Comparison of ENCODE assay signal across 11 cellular contexts in the genomic region with DNA sequence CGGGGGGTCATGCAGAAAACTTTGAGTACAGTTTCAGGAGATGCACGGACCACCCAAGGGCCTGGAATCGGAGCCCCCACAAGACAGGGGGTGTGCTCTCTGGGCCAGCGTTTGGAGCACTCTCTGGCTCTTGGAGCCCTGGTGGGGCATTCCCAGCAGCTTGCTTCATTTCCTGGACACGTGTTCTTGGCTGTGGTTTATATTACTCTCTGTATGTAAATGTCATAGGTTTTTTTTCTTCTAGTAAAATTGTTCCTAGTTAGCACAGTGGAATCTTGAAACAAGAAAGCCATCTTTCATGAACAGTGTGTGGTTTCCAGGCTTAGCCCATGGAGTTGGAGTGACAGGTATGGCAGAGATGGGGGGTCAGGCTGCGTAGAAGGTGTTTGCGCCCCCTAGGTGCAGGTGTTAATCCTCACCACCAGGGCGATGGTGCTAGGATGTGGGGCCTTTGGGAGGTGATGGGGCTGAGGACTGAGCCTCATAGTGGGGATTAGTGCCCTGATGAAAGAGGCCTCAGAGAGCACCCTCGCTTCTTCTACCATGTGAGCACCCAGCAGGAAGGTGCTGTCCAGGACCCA.
DNase-seq lines count a peak whose midpoint lies in the region; ATAC-seq and TF ChIP-seq lines count a peak whose summit lies in the region.
"Had no signal": no experiment of that assay in that cellular context is flagged by ENCODE, and none has a peak within 500 bp of the region (broad histone marks: within the 10 kb centered on the region; RNA-seq: fewer than 3 reads in every experiment).

No MANE protein-coding gene starts in this region.

- no peaks in the 10 kb centered on the region for H3K9me3 ChIP-seq in CD8-positive, alpha-beta T cell (ENCODE audit: low read length)
- no peaks in the 10 kb centered on the region for H3K9me3 ChIP-seq in HCT116 (ENCODE audit: control insufficient read depth in 1 of 2, insufficient read depth in 1 of 2, low read depth in 1 of 2, low read length in 2 of 2)
- H3K9me3 ChIP-seq: tibial nerve had no signal

- CTCF ChIA-PET in CD8-positive, alpha-beta T cell (lab: Charles Lee), result interaction anchor here (0.7 kb wide), 1 partner anchor 1262 kb away, joined by 3 read pairs; no protein-coding TSS in a partner anchor
- CTCF ChIA-PET in HCT116 (lab: Charles Lee), result interaction anchor here (0.7 to 1.0 kb wide), 3 partner anchors 23 to 293 kb away, joined by 3 to 4 read pairs (median 3); no protein-coding TSS in a partner anchor
- CTCF ChIA-PET in activated CD8-positive, alpha-beta T cell treated with anti-CD3 and anti-CD28 coated beads, Interleukin-2, amount 10 ng/mL, durations not matched to agents 7 days and 5 days (lab: Charles Lee), result interaction anchor here (0.6 kb wide), 1 partner anchor 46 kb away, joined by 3 read pairs; no protein-coding TSS in a partner anchor

- H3K4me3 Mint-ChIP-seq in CD8-positive, alpha-beta T cell, result no peak overlapping the region
- H3K4me3 Mint-ChIP-seq in activated CD8-positive, alpha-beta T cell treated with anti-CD3 and anti-CD28 coated beads, Interleukin-2, amount 10 ng/mL, durations not matched to agents 7 days and 5 days, result no peak overlapping the region
- H3K4me3 Mint-ChIP-seq: nephron had no signal

- no peaks in the 10 kb centered on the region for H3K36me3 ChIP-seq in CD8-positive, alpha-beta T cell (ENCODE audit: insufficient read depth, low read length)
- H3K36me3 ChIP-seq in HCT116 (ENCODE audit: control insufficient read depth in 1 of 2, insufficient read depth in 2 of 2, low read length in 2 of 2), result no peaks in the 10 kb centered on the region
- H3K36me3 ChIP-seq: tibial nerve had no signal

- TF ChIP-seq POLR2A in HCT116 (IDR thresholded peaks at IDR 0.05; ENCODE audit: borderline replicate concordance, extremely low read depth, insufficient read depth, insufficient read length), result no peak

- DNase-seq in CD8-positive, alpha-beta T cell, result no peak
- DNase-seq in HCT116 (ENCODE audit: low read depth, low spot score), result peak; percentile 10
- DNase-seq in activated CD8-positive, alpha-beta T cell treated with anti-CD3 and anti-CD28 coated beads, Interleukin-2, amount 10 ng/mL, durations not matched to agents 7 days and 5 days, result peak; percentile 38
- peak; percentile 30 for DNase-seq in kidney tubule cell (ENCODE audit: low spot score)
- no peak for DNase-seq in activated CD4-positive, CD25-positive, alpha-beta regulatory T cell treated with anti-CD3 and anti-CD28 coated beads, Interleukin-2, amount 50 U/mL, for 72 hours
- DNase-seq: cerebellar nuclear complex had no signal

- POLR2A ChIA-PET in CD8-positive, alpha-beta T cell (lab: Charles Lee), result no interaction called here
- POLR2A ChIA-PET in HCT116 (lab: Charles Lee), result no interaction called here
- POLR2A ChIA-PET in activated CD8-positive, alpha-beta T cell treated with anti-CD3 and anti-CD28 coated beads, Interleukin-2, amount 10 ng/mL, durations not matched to agents 7 days and 5 days (lab: Charles Lee), result no interaction called here

- no peak overlapping the region for H3K9ac ChIP-seq in HCT116 (ENCODE audit: low read length)

- no peak for TF ChIP-seq CTCF in CD8-positive, alpha-beta T cell (IDR thresholded peaks at IDR 0.05)
- TF ChIP-seq CTCF in HCT116 (IDR thresholded peaks at IDR 0.05 in 2 of 3, conservative IDR thresholded peaks at IDR 0.05 in 1 of 3; ENCODE audit: borderline replicate concordance in 1 of 3, insufficient read depth in 1 of 3, low read depth in 2 of 3, low read length in 2 of 3), result peak; percentile 57 to 85 (median 73); a peak in 5 of 6 replicates

- intact Hi-C loops in CD8-positive, alpha-beta T cell (cut with DNase I, micrococcal nuclease), result no loop called here
- intact Hi-C loops in HCT116 (cut with micrococcal nuclease), result no loop called here

- no peak overlapping the region for H3K4me3 ChIP-seq in CD8-positive, alpha-beta T cell (ENCODE audit: low read depth, low read length)
- H3K4me3 ChIP-seq in HCT116 (replicated peaks in 1 of 2; ENCODE audit: low read depth in 1 of 2, low read length in 2 of 2), result no peak overlapping the region
- H3K4me3 ChIP-seq: tibial nerve had no signal

- no peaks in the 10 kb centered on the region for H3K36me3 Mint-ChIP-seq in CD8-positive, alpha-beta T cell
- H3K36me3 Mint-ChIP-seq in activated CD8-positive, alpha-beta T cell treated with anti-CD3 and anti-CD28 coated beads, Interleukin-2, amount 10 ng/mL, durations not matched to agents 7 days and 5 days (ENCODE audit: low read depth), result no peaks in the 10 kb centered on the region

- no peak overlapping the region for H3K27ac ChIP-seq in CD8-positive, alpha-beta T cell (ENCODE audit: low read depth, low read length)
- no peak overlapping the region for H3K27ac ChIP-seq in HCT116 (ENCODE audit: low read depth, low read length)
- H3K27ac ChIP-seq: tibial nerve had no signal

- no peaks in the 10 kb centered on the region for H3K4me1 ChIP-seq in CD8-positive, alpha-beta T cell (ENCODE audit: insufficient read depth, low read length)
- H3K4me1 ChIP-seq in HCT116 (ENCODE audit: control insufficient read depth in 1 of 2, insufficient read depth in 2 of 2, low read length in 2 of 2), result peaks cover 0 to 10% of the 10 kb centered on the region in 2 experiments; a peak in 1 of 4 replicates
- H3K4me1 ChIP-seq: tibial nerve had no signal

- H3K27me3 Mint-ChIP-seq in CD8-positive, alpha-beta T cell (ENCODE audit: low read depth), result peaks cover 2% of the 10 kb centered on the region
- H3K27me3 Mint-ChIP-seq in activated CD8-positive, alpha-beta T cell treated with anti-CD3 and anti-CD28 coated beads, Interleukin-2, amount 10 ng/mL, durations not matched to agents 7 days and 5 days (ENCODE audit: low read depth), result no peaks in the 10 kb centered on the region

- peaks cover 3% of the 10 kb centered on the region for H3K4me1 Mint-ChIP-seq in CD8-positive, alpha-beta T cell (ENCODE audit: low read depth)
- peaks cover 12% of the 10 kb centered on the region for H3K4me1 Mint-ChIP-seq in activated CD8-positive, alpha-beta T cell treated with anti-CD3 and anti-CD28 coated beads, Interleukin-2, amount 10 ng/mL, durations not matched to agents 7 days and 5 days (ENCODE audit: low read depth)

- peak; percentile 29 for ATAC-seq in CD8-positive, alpha-beta T cell
- ATAC-seq in HCT116, result peak; percentile 88
- ATAC-seq in activated CD8-positive, alpha-beta T cell treated with anti-CD3 and anti-CD28 coated beads, Interleukin-2, amount 10 ng/mL, durations not matched to agents 7 days and 5 days, result peak; percentile 60
- ATAC-seq in HG02981 (IDR thresholded peaks at IDR 0.05; ENCODE audit: unreplicated experiment), result no peak
- ATAC-seq in HG02798 (IDR thresholded peaks at IDR 0.05; ENCODE audit: poor library complexity, unreplicated experiment), result no peak
- no peak for ATAC-seq in GM19328 (IDR thresholded peaks at IDR 0.05; ENCODE audit: unreplicated experiment)

- no TSS peak for BruUV-seq in HCT116 (replicated peaks; lab: Mats Ljungman, UMichigan)

- H3K9me2 ChIP-seq in HCT116 (ENCODE audit: insufficient read depth), result no peaks in the 10 kb centered on the region

- H3K4me2 ChIP-seq in HCT116 (ENCODE audit: low read length), result no peak overlapping the region

- RAD21 ChIA-PET in HCT116 (lab: Charles Lee; ENCODE audit: low non-redundant PET in 1 of 2, low total read pairs in 2 of 2, uncharacterized antibody in 2 of 2, unreplicated experiment in 2 of 2), result no interaction called here

- H3K27ac Mint-ChIP-seq in CD8-positive, alpha-beta T cell, result no peak overlapping the region
- H3K27ac Mint-ChIP-seq in activated CD8-positive, alpha-beta T cell treated with anti-CD3 and anti-CD28 coated beads, Interleukin-2, amount 10 ng/mL, durations not matched to agents 7 days and 5 days, result no peak overlapping the region

- H2AFZ ChIP-seq in HCT116 (ENCODE audit: low read depth, low read length, poor library complexity, severe bottlenecking), result no peak overlapping the region

- H3K27me3 ChIP-seq in CD8-positive, alpha-beta T cell (ENCODE audit: insufficient read depth, low read length), result no peaks in the 10 kb centered on the region
- peaks cover 4% of the 10 kb centered on the region; the same call in 1 of the 2 replicates for H3K27me3 ChIP-seq in HCT116 (ENCODE audit: insufficient read depth, low read length)

- H3K9me3 Mint-ChIP-seq in CD8-positive, alpha-beta T cell, result no peaks in the 10 kb centered on the region
- H3K9me3 Mint-ChIP-seq in activated CD8-positive, alpha-beta T cell treated with anti-CD3 and anti-CD28 coated beads, Interleukin-2, amount 10 ng/mL, durations not matched to agents 7 days and 5 days (ENCODE audit: insufficient read depth), result no peaks in the 10 kb centered on the region
- H3K9me3 Mint-ChIP-seq: nephron had no signal

- no peak for TF ChIP-seq RAD21 in HCT116 (IDR thresholded peaks at IDR 0.05; ENCODE audit: low read depth)

- H4K20me1 ChIP-seq in HCT116 (ENCODE audit: insufficient read depth), result no peaks in the 10 kb centered on the region

- H3K79me2 ChIP-seq in HCT116 (ENCODE audit: insufficient read depth, low read length), result no peaks in the 10 kb centered on the region

TF ChIP-seq in HCT116, 20 proteins besides CTCF, POLR2A, EP300 and RAD21:
- TF ChIP-seq, protein P1, sequence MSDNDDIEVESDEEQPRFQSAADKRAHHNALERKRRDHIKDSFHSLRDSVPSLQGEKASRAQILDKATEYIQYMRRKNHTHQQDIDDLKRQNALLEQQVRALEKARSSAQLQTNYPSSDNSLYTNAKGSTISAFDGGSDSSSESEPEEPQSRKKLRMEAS (IDR thresholded peaks at IDR 0.05), result no peak
- TF ChIP-seq, protein P2, sequence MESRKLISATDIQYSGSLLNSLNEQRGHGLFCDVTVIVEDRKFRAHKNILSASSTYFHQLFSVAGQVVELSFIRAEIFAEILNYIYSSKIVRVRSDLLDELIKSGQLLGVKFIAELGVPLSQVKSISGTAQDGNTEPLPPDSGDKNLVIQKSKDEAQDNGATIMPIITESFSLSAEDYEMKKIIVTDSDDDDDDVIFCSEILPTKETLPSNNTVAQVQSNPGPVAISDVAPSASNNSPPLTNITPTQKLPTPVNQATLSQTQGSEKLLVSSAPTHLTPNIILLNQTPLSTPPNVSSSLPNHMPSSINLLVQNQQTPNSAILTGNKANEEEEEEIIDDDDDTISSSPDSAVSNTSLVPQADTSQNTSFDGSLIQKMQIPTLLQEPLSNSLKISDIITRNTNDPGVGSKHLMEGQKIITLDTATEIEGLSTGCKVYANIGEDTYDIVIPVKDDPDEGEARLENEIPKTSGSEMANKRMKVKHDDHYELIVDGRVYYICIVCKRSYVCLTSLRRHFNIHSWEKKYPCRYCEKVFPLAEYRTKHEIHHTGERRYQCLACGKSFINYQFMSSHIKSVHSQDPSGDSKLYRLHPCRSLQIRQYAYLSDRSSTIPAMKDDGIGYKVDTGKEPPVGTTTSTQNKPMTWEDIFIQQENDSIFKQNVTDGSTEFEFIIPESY (IDR thresholded peaks at IDR 0.05; ENCODE audit: extremely low read depth, insufficient replicate concordance, low read length), result no peak
- TF ChIP-seq YY1 (IDR thresholded peaks at IDR 0.05; ENCODE audit: extremely low read depth, insufficient replicate concordance, low read depth, low read length), result peak; percentile 7

Comparison
In these comparisons a context has a peak if more than half of its experiments do, and no peak if none do; other contexts are left out.
1. ATAC-seq: peak in CD8-positive, alpha-beta T cell (single experiment), HCT116 (single experiment) and activated CD8-positive, alpha-beta T cell treated with anti-CD3 and anti-CD28 coated beads, Interleukin-2, amount 10 ng/mL, durations not matched to agents 7 days and 5 days (single experiment); none in HG02981 (single experiment), HG02798 (single experiment) and GM19328 (single experiment).
2. DNase-seq: peak in HCT116 (single experiment), activated CD8-positive, alpha-beta T cell treated with anti-CD3 and anti-CD28 coated beads, Interleukin-2, amount 10 ng/mL, durations not matched to agents 7 days and 5 days (single experiment) and kidney tubule cell (single experiment); none in CD8-positive, alpha-beta T cell (0 of 7) and activated CD4-positive, CD25-positive, alpha-beta regulatory T cell treated with anti-CD3 and anti-CD28 coated beads, Interleukin-2, amount 50 U/mL, for 72 hours (single experiment).